In the genomic region with DNA sequence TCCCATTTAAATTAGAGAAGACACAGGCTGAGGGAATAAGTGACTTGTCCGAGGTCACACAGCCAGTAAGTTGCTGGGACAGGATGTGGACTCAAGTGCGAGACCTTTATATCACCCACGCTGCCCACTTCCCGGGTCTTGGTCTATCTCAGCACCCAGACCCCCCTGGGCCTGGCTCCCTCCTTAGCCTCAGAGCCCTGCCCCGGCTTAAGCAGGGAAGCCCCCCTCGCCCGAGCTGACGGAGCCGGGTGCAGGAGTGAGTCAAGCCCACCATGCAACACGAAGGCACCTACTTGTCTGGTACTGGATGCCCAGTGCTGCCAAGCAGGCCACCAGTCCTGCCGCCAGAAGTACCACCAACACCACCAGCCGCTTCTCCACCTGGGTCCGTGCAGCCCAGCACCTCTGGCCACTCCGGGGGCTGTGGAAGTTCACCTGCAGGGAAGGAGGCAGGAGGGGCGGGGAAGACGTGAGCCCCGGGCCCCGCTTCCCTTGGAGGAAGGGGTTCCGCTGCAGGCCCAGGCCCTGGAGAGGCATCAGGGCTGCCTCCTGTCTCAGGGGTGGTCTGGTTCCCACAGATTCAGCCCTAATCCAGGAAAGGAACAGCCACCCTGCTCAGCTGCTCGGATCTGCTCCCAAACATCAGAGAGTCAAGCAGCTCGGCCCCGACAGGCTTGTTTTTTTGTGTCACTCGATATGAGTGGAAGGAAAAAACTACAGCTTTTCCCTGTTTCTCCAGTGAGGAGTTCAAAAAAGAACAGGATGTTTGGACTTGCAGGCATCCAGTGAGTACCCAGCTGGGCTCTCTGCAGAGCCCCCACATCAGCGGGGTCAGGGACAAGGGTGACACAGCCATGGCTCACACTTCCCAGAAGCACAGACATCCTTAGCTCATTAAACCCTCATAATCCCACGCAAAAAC, we compare ENCODE assay signal across 1 cellular context.
TF ChIP-seq lines count a peak whose summit lies in the region.

No MANE protein-coding gene starts in this region.

TF ChIP-seq in SK-N-SH, 30 proteins besides CTCF, POLR2A, EP300 and RAD21 (continued from another document):
- TF ChIP-seq, protein P1, sequence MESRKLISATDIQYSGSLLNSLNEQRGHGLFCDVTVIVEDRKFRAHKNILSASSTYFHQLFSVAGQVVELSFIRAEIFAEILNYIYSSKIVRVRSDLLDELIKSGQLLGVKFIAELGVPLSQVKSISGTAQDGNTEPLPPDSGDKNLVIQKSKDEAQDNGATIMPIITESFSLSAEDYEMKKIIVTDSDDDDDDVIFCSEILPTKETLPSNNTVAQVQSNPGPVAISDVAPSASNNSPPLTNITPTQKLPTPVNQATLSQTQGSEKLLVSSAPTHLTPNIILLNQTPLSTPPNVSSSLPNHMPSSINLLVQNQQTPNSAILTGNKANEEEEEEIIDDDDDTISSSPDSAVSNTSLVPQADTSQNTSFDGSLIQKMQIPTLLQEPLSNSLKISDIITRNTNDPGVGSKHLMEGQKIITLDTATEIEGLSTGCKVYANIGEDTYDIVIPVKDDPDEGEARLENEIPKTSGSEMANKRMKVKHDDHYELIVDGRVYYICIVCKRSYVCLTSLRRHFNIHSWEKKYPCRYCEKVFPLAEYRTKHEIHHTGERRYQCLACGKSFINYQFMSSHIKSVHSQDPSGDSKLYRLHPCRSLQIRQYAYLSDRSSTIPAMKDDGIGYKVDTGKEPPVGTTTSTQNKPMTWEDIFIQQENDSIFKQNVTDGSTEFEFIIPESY (IDR thresholded peaks at IDR 0.05; ENCODE audit: borderline replicate concordance, low read depth) = no peak
- TF ChIP-seq RFX5 (IDR thresholded peaks at IDR 0.05; ENCODE audit: low read length) (no peak), MEF2A (IDR thresholded peaks at IDR 0.05; ENCODE audit: borderline replicate concordance, low read depth) (no peak), USF2 (IDR thresholded peaks at IDR 0.05; ENCODE audit: borderline replicate concordance, low read depth, low read length) (no peak), SIN3A (IDR thresholded peaks at IDR 0.05; ENCODE audit: borderline replicate concordance, low read depth, low read length) (no peak), EZH2phosphoT487 (IDR thresholded peaks at IDR 0.05; ENCODE audit: borderline replicate concordance, low read depth) (no peak), SMC3 (IDR thresholded peaks at IDR 0.05; ENCODE audit: low read depth, low read length) (no peak), FOXJ3 (CRISPR knock-in tag; IDR thresholded peaks at IDR 0.05) (no peak), POLR2AphosphoS5 (IDR thresholded peaks at IDR 0.05; ENCODE audit: low read depth, low read length) (no peak), TEAD4 (IDR thresholded peaks at IDR 0.05; ENCODE audit: borderline replicate concordance, insufficient read depth) (no peak), TAF1 (IDR thresholded peaks at IDR 0.05; ENCODE audit: borderline replicate concordance, low read depth, low read length) (no peak), MAX (IDR thresholded peaks at IDR 0.05; ENCODE audit: low read depth) (no peak)
TF ChIP-seq in SK-N-SH: peak in this region for 0.
